ENCODE assay signal across 34 cellular contexts in genomic region chr3:54909236-54909635, GRCh38. TPM values are rescaled to one million over a fixed set of nuclear protein-coding genes. Genes with fewer than 3 reads are reported as not detected.
"Had no signal": no experiment of that assay in that cellular context is flagged by ENCODE, and none has a peak within 500 bp of the region (broad histone marks: within the 10 kb centered on the region; RNA-seq: fewer than 3 reads in every experiment).

No MANE protein-coding gene starts in this region.

- H3K27ac ChIP-seq: body of pancreas, coronary artery, gastroesophageal sphincter, hepatocyte, neutrophil, ovary, prostate gland, right atrium auricular region, stomach, thyroid gland, upper lobe of right lung, VCaP had no signal

- ATAC-seq: activated CD4-positive, CD25-positive, alpha-beta regulatory T cell treated with anti-CD3 and anti-CD28 coated beads, Interleukin-2, amount 50 U/mL, for 24 hours; body of pancreas; effector memory CD8-positive, alpha-beta T cell; gastroesophageal sphincter; left cardiac atrium; left ventricle myocardium superior; stimulated activated naive B cell treated with anti-CD40 and anti-IgM and Interleukin-4, amounts not matched to agents 10 μg/mL and 1 μg/mL and 100 μg/mL, for 72 hours; upper lobe of right lung had no signal

- DNase-seq: activated CD4-positive, alpha-beta T cell treated with anti-CD3 and anti-CD28 coated beads for 48 hours; activated CD4-positive, alpha-beta T cell treated with anti-CD3 and anti-CD28 coated beads, Interleukin-2, amount 50 U/mL, for 48 hours; activated CD8-positive, alpha-beta memory T cell treated with anti-CD3 and anti-CD28 coated beads for 24 hours; activated effector memory CD4-positive, alpha-beta T cell treated with Interleukin-2 at 50 U/mL for 16 hours; activated naive CD4-positive, alpha-beta T cell treated with Interleukin-2 at 50 U/mL for 16 hours; aorta; body of pancreas; cerebellar nuclear complex; effector memory CD8-positive, alpha-beta T cell; erythroblast; left cardiac atrium; left ventricle myocardium superior; naive B cell; nephron progenitor cell; ovary; stimulated activated CD4-positive, alpha-beta T cell treated with anti-CD3 and anti-CD28 coated beads, Interleukin-15, amount 100 ng/mL, for 24 hours; stimulated activated CD4-positive, alpha-beta T cell treated with anti-CD3 and anti-CD28 coated beads, Interleukin-2, amount 100 ng/mL, for 24 hours; stimulated activated naive B cell treated with anti-CD40 and anti-IgM and Interleukin-4, amounts not matched to agents 10 μg/mL and 1 μg/mL and 100 μg/mL, for 72 hours; stomach; T-helper 1 cell; thyroid gland; upper lobe of right lung had no signal

RNA-seq across cellular contexts. Expression of gene LRTM1, which starts 18.6 kb away (rescaled TPM):
- total RNA-seq: aorta, body of pancreas, fibroblast of lung, fibroblast of villous mesenchyme, gastroesophageal sphincter, hepatocyte, left cardiac atrium, left ventricle myocardium superior, lung microvascular endothelial cell, mucosa of gallbladder, ovary, right atrium auricular region, stomach, thyroid gland, upper lobe of right lung had no signal
